ENCODE assay signal across 13 cellular contexts in the genomic region with DNA sequence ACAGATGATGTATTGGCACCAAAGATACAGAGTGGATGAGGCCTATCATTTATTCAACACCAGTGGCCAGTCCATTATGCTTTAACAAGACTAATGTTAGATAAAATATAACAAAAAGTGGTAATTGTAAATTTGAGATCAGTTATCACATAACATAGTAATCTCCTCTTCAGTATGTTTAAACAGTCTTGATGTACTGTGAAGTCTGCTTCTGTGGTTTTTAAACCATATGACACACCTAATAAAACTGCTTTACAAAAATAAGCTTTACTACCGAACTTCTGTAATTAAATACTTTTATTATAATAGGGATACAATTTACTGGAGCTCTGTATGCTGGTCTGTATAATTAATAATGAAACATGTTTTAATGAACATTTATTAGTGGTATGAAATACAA.
A peak's percentile ranks its signal among the peaks of the same experiment; 100 is the strongest.
DNase-seq lines count a peak whose midpoint lies in the region; ATAC-seq, FAIRE-seq and TF ChIP-seq lines count a peak whose summit lies in the region.
"Had no signal": no experiment of that assay in that cellular context is flagged by ENCODE, and none has a peak within 500 bp of the region (broad histone marks: within the 10 kb centered on the region; RNA-seq: fewer than 3 reads in every experiment).

No MANE protein-coding gene starts in this region.

- no peak overlapping the region for H2BK5ac ChIP-seq in IMR-90 (ENCODE audit: low read depth, low read length, poor library complexity, severe bottlenecking)

- H3K36me3 Mint-ChIP-seq in astrocyte (ENCODE audit: low read depth, unreplicated experiment) = no peaks in the 10 kb centered on the region
- H3K36me3 Mint-ChIP-seq in activated naive CD4-positive, alpha-beta T cell treated with anti-CD3 and anti-CD28 coated beads, Interleukin-2, amount 10 ng/mL, durations not matched to agents 7 days and 5 days = no peaks in the 10 kb centered on the region
- H3K36me3 Mint-ChIP-seq: CD4-positive, CD25-positive, alpha-beta regulatory T cell had no signal

- no peaks in the 10 kb centered on the region for H3K9me3 Mint-ChIP-seq in astrocyte (ENCODE audit: unreplicated experiment)
- H3K9me3 Mint-ChIP-seq in activated naive CD4-positive, alpha-beta T cell treated with anti-CD3 and anti-CD28 coated beads, Interleukin-2, amount 10 ng/mL, durations not matched to agents 7 days and 5 days = no peaks in the 10 kb centered on the region
- H3K9me3 Mint-ChIP-seq: H9 had no signal

- H3K4ac ChIP-seq in IMR-90 (ENCODE audit: low read depth, low read length) = no peak overlapping the region

- H3K4me1 Mint-ChIP-seq in astrocyte (ENCODE audit: low read depth, unreplicated experiment) = no peaks in the 10 kb centered on the region
- no peaks in the 10 kb centered on the region for H3K4me1 Mint-ChIP-seq in activated naive CD4-positive, alpha-beta T cell treated with anti-CD3 and anti-CD28 coated beads, Interleukin-2, amount 10 ng/mL, durations not matched to agents 7 days and 5 days
- H3K4me1 Mint-ChIP-seq: CD4-positive, CD25-positive, alpha-beta regulatory T cell had no signal

- dilution Hi-C loops in IMR-90 (cut with HindIII; ENCODE audit: low sequenced_read_pairs, unreplicated experiment) = no loop called here

- no peak overlapping the region for H3K4me3 Mint-ChIP-seq in astrocyte (ENCODE audit: unreplicated experiment)
- no peak overlapping the region for H3K4me3 Mint-ChIP-seq in activated naive CD4-positive, alpha-beta T cell treated with anti-CD3 and anti-CD28 coated beads, Interleukin-2, amount 10 ng/mL, durations not matched to agents 7 days and 5 days
- H3K4me3 Mint-ChIP-seq: CD4-positive, CD25-positive, alpha-beta regulatory T cell; H9 had no signal

- no peaks in the 10 kb centered on the region; the same call in none of the 2 replicates for H3K4me1 ChIP-seq in IMR-90 (ENCODE audit: control insufficient read depth, insufficient read depth, low read length)
- no peaks in the 10 kb centered on the region for H3K4me1 ChIP-seq in astrocyte (ENCODE audit: insufficient read depth, low read length)
- H3K4me1 ChIP-seq: BLaER1 treated with 17β-estradiol and CSF1 and Interleukin-3, amounts not matched to agents 10 nM and 100 nM had no signal

- H3K9me1 ChIP-seq in IMR-90 (ENCODE audit: insufficient read depth, low read length) = no peaks in the 10 kb centered on the region

- H3K27me3 Mint-ChIP-seq in astrocyte (ENCODE audit: low read depth, unreplicated experiment) = no peaks in the 10 kb centered on the region
- no peaks in the 10 kb centered on the region for H3K27me3 Mint-ChIP-seq in activated naive CD4-positive, alpha-beta T cell treated with anti-CD3 and anti-CD28 coated beads, Interleukin-2, amount 10 ng/mL, durations not matched to agents 7 days and 5 days
- H3K27me3 Mint-ChIP-seq: CD4-positive, CD25-positive, alpha-beta regulatory T cell had no signal

- H2AK9ac ChIP-seq in IMR-90 (replicated peaks; ENCODE audit: low read depth, low read length, poor library complexity) = no peak overlapping the region

- ATAC-seq in IMR-90 (ENCODE audit: low read depth) (peak; percentile 71), GM21367 (IDR thresholded peaks at IDR 0.05; ENCODE audit: unreplicated experiment) (no peak)

- no peaks in the 10 kb centered on the region for H3K27me3 ChIP-seq in IMR-90 (ENCODE audit: control insufficient read depth, insufficient read depth, low read length)
- no peaks in the 10 kb centered on the region for H3K27me3 ChIP-seq in astrocyte (ENCODE audit: insufficient read depth, low read length)
- H3K27me3 ChIP-seq: BLaER1 treated with 17β-estradiol and CSF1 and Interleukin-3, amounts not matched to agents 10 nM and 100 nM had no signal

- H3K79me1 ChIP-seq in IMR-90 (ENCODE audit: low read depth in 1 of 2, low read length in 2 of 2) = no peaks in the 10 kb centered on the region

- no peak overlapping the region for H4K91ac ChIP-seq in IMR-90 (ENCODE audit: insufficient read depth, low read depth, low read length)

- H3K18ac ChIP-seq in IMR-90 (ENCODE audit: low read depth, low read length) = no peak overlapping the region

- WGBS in IMR-90 (ENCODE audit: extremely low coverage in 2 of 2, insufficient read length in 1 of 2), 2 experiments = no CpG with 5 or more reads among the region's 1 CpG

- H3K4me3 ChIP-seq in IMR-90 (ENCODE audit: insufficient read depth, low read depth, low read length) (no peak overlapping the region), astrocyte (ENCODE audit: insufficient read depth, low read depth, low read length) (no peak overlapping the region), fibroblast of villous mesenchyme (ENCODE audit: low read depth, low read length) (no peak overlapping the region)
- H3K4me3 ChIP-seq: BLaER1 treated with 17β-estradiol and CSF1 and Interleukin-3, amounts not matched to agents 10 nM and 100 nM had no signal

- H3K9ac ChIP-seq in IMR-90 (ENCODE audit: low read depth, low read length) (no peak overlapping the region), astrocyte (ENCODE audit: low read length) (no peak overlapping the region)
- H3K9ac ChIP-seq: BLaER1 treated with 17β-estradiol and CSF1 and Interleukin-3, amounts not matched to agents 10 nM and 100 nM had no signal

- no peak overlapping the region for H4K5ac ChIP-seq in IMR-90 (ENCODE audit: low read depth, low read length)

- H3K27ac Mint-ChIP-seq in astrocyte (ENCODE audit: unreplicated experiment) = no peak overlapping the region
- no peak overlapping the region for H3K27ac Mint-ChIP-seq in activated naive CD4-positive, alpha-beta T cell treated with anti-CD3 and anti-CD28 coated beads, Interleukin-2, amount 10 ng/mL, durations not matched to agents 7 days and 5 days
- H3K27ac Mint-ChIP-seq: CD4-positive, CD25-positive, alpha-beta regulatory T cell; H9 had no signal

- in situ Hi-C loops in IMR-90 (cut with MboI; ENCODE audit: low sequenced_read_pairs) = no loop called here

- H2AFZ ChIP-seq in IMR-90 (replicated peaks; ENCODE audit: low read length, poor library complexity) = no peak overlapping the region
- no peak overlapping the region for H2AFZ ChIP-seq in astrocyte (ENCODE audit: low read depth, low read length)

- CTCF ChIA-PET in IMR-90 (lab: Yijun Ruan, JAX) = interaction anchor here (1.4 kb wide), 1 partner anchor 17 kb away, joined by 4 read pairs; no protein-coding TSS in a partner anchor
- CTCF ChIA-PET in activated naive CD4-positive, alpha-beta T cell treated with anti-CD3 and anti-CD28 coated beads, Interleukin-2, amount 10 ng/mL, durations not matched to agents 7 days and 5 days (lab: Charles Lee) = no interaction called here

- no peak for TF ChIP-seq RAD21 in IMR-90 (IDR thresholded peaks at IDR 0.05; ENCODE audit: low read length)

- POLR2A ChIA-PET in IMR-90 (lab: Charles Lee; ENCODE audit: unreplicated experiment) = no interaction called here

- no peaks in the 10 kb centered on the region for H4K20me1 ChIP-seq in IMR-90 (ENCODE audit: insufficient read depth, low read length)
- H4K20me1 ChIP-seq in astrocyte (ENCODE audit: insufficient read depth, low read length) = no peaks in the 10 kb centered on the region
- H4K20me1 ChIP-seq: BLaER1 treated with 17β-estradiol and CSF1 and Interleukin-3, amounts not matched to agents 10 nM and 100 nM had no signal

- H3K56ac ChIP-seq in IMR-90 (ENCODE audit: extremely low read depth, insufficient read depth, low read length) = no peak overlapping the region

- H3K14ac ChIP-seq in IMR-90 (replicated peaks; ENCODE audit: low read depth, low read length) = no peak overlapping the region

- intact Hi-C loops in IMR-90 (cut with micrococcal nuclease) = no loop called here

- H3K36me3 ChIP-seq in IMR-90 (ENCODE audit: control insufficient read depth, insufficient read depth, low read length) (no peaks in the 10 kb centered on the region), astrocyte (ENCODE audit: insufficient read depth, low read length) (no peaks in the 10 kb centered on the region)
- H3K36me3 ChIP-seq: BLaER1 treated with 17β-estradiol and CSF1 and Interleukin-3, amounts not matched to agents 10 nM and 100 nM had no signal

- TF ChIP-seq POLR2A in IMR-90 (IDR thresholded peaks at IDR 0.05; ENCODE audit: low read depth, low read length) = no peak

- no TSS peak for BruUV-seq in IMR-90 (replicated peaks; lab: Mats Ljungman, UMichigan)

- H3K4me2 ChIP-seq in IMR-90 (ENCODE audit: low read depth, low read length) (no peak overlapping the region), astrocyte (ENCODE audit: low read length) (no peak overlapping the region)
- H3K4me2 ChIP-seq: BLaER1 treated with 17β-estradiol and CSF1 and Interleukin-3, amounts not matched to agents 10 nM and 100 nM had no signal

- H2BK15ac ChIP-seq in IMR-90 (ENCODE audit: low read depth, low read length) = no peak overlapping the region

- no peak overlapping the region for H2AK5ac ChIP-seq in IMR-90 (ENCODE audit: low read depth, low read length)

- FAIRE-seq in astrocyte (lab: Jason Lieb, UNC) = no peak

- H3K23ac ChIP-seq in IMR-90 (ENCODE audit: low read depth, low read length) = no peak overlapping the region

- H3K9me3 ChIP-seq in IMR-90 (ENCODE audit: control insufficient read depth, insufficient read depth, low read length) = no peaks in the 10 kb centered on the region
- no peaks in the 10 kb centered on the region for H3K9me3 ChIP-seq in astrocyte (ENCODE audit: insufficient read depth, low read depth, low read length)
- H3K9me3 ChIP-seq: BLaER1 treated with 17β-estradiol and CSF1 and Interleukin-3, amounts not matched to agents 10 nM and 100 nM had no signal

- H3K27ac ChIP-seq in IMR-90 (ENCODE audit: insufficient read depth, low read length) (no peak overlapping the region), astrocyte (ENCODE audit: low read depth, low read length) (no peak overlapping the region)
- H3K27ac ChIP-seq: BLaER1 treated with 17β-estradiol and CSF1 and Interleukin-3, amounts not matched to agents 10 nM and 100 nM had no signal

- DNase-seq in IMR-90 (peak; percentile 58), astrocyte (ENCODE audit: low read depth) (peak; percentile 27), fibroblast of villous mesenchyme (ENCODE audit: low read depth) (peak; percentile 61), SW 1271 (lab: John Stamatoyannopoulos, UW) (no peak), GM20000 (ENCODE audit: low spot score) (no peak)
- DNase-seq in activated naive CD4-positive, alpha-beta T cell treated with anti-CD3 and anti-CD28 coated beads, Interleukin-2, amount 10 ng/mL, durations not matched to agents 7 days and 5 days = no peak
- DNase-seq: ACHN; CD4-positive, CD25-positive, alpha-beta regulatory T cell; DMS53; GOT3; H9 had no signal

- no peak overlapping the region for H2BK20ac ChIP-seq in IMR-90 (ENCODE audit: low read depth, low read length)

- H4K8ac ChIP-seq in IMR-90 (ENCODE audit: low read depth in 2 of 2, low read length in 2 of 2) = no peak overlapping the region

- no peaks in the 10 kb centered on the region for H3K79me2 ChIP-seq in astrocyte (ENCODE audit: insufficient read depth, low read length)

- TF ChIP-seq CTCF in IMR-90 (conservative IDR thresholded peaks at IDR 0.05; ENCODE audit: low read depth, low read length) (no peak), astrocyte (IDR thresholded peaks at IDR 0.05; ENCODE audit: insufficient read depth, low read depth, low read length) (no peak), fibroblast of villous mesenchyme (IDR thresholded peaks at IDR 0.05; ENCODE audit: insufficient read depth, low read depth, low read length) (no peak), GM20000 (IDR thresholded peaks at IDR 0.05; ENCODE audit: extremely low read depth, missing control alignments) (no peak)

- H2BK120ac ChIP-seq in IMR-90 (ENCODE audit: low read depth, low read length) = no peak overlapping the region

TF ChIP-seq in IMR-90, 13 proteins besides CTCF, POLR2A, EP300 and RAD21 (continues in another document):
- TF ChIP-seq RFX5 (IDR thresholded peaks at IDR 0.05; ENCODE audit: low read depth, low read length) = no peak

Comparison
In these comparisons a context has a peak if more than half of its experiments do, and no peak if none do; other contexts are left out.
1. DNase-seq: peak in IMR-90 (single experiment), astrocyte (single experiment) and fibroblast of villous mesenchyme (single experiment); none in activated naive CD4-positive, alpha-beta T cell treated with anti-CD3 and anti-CD28 coated beads, Interleukin-2, amount 10 ng/mL, durations not matched to agents 7 days and 5 days (single experiment), SW 1271 (0 of 2) and GM20000 (single experiment).